18 cellular contexts compared by ENCODE assay signal in genomic region chr20:32526561-32526960, GRCh38. TPM values are rescaled to one million over a fixed set of nuclear protein-coding genes. Genes with fewer than 3 reads are reported as not detected.
DNase-seq lines count a peak whose midpoint lies in the region; ATAC-seq and TF ChIP-seq lines count a peak whose summit lies in the region.
"Had no signal": no experiment of that assay in that cellular context is flagged by ENCODE, and none has a peak within 500 bp of the region (broad histone marks: within the 10 kb centered on the region; RNA-seq: fewer than 3 reads in every experiment).

No MANE protein-coding gene starts in this region.

- peaks cover 27% of the 10 kb centered on the region for H3K36me3 Mint-ChIP-seq in CD8-positive, alpha-beta T cell
- peaks cover 0 to 14% of the 10 kb centered on the region in 2 donors for H3K36me3 Mint-ChIP-seq in activated naive CD4-positive, alpha-beta T cell treated with anti-CD3 and anti-CD28 coated beads, Interleukin-2, amount 50 U/mL, for 72 hours
- peaks cover 5% of the 10 kb centered on the region for H3K36me3 Mint-ChIP-seq in memory B cell
- H3K36me3 Mint-ChIP-seq: neural progenitor cell had no signal

- CTCF ChIA-PET in CD8-positive, alpha-beta T cell (lab: Charles Lee): interaction anchor here (2.2 to 17.1 kb wide), 3 partner anchors 11 to 125 kb away, joined by 4 to 337 read pairs (median 235); no protein-coding TSS in a partner anchor

- ATAC-seq in CD8-positive, alpha-beta T cell: no peak
- no peak for ATAC-seq in activated naive CD4-positive, alpha-beta T cell treated with anti-CD3 and anti-CD28 coated beads, Interleukin-2, amount 50 U/mL, for 72 hours
- ATAC-seq in memory B cell (ENCODE audit: low read depth): peak; percentile 28
- ATAC-seq in GM21390 (IDR thresholded peaks at IDR 0.05; ENCODE audit: unreplicated experiment): no peak
- ATAC-seq: Panc1 had no signal

- H3K4me2 ChIP-seq in BLaER1 treated with 17β-estradiol and CSF1 and Interleukin-3, amounts not matched to agents 10 nM and 100 nM: peak overlapping the region; percentile 80 to 95 (median 90)
- H3K4me2 ChIP-seq: GM23338 had no signal

- H4K20me1 ChIP-seq in BLaER1 treated with 17β-estradiol and CSF1 and Interleukin-3, amounts not matched to agents 10 nM and 100 nM: peaks cover 3 to 68% (median 21%) of the 10 kb centered on the region in 11 experiments; a peak in 17 of 22 replicates

- H3K9ac ChIP-seq in BLaER1 treated with 17β-estradiol and CSF1 and Interleukin-3, amounts not matched to agents 10 nM and 100 nM: peak overlapping the region in 5 of 11 experiments; percentile 9 to 79 (median 67); a peak in 3 of 22 replicates
- H3K9ac ChIP-seq: neural progenitor cell had no signal

- H3K4me1 Mint-ChIP-seq in CD8-positive, alpha-beta T cell (ENCODE audit: low read depth): peaks cover 91% of the 10 kb centered on the region
- peaks cover 45% of the 10 kb centered on the region for H3K4me1 Mint-ChIP-seq in memory B cell

- peak overlapping the region; percentile 94 for H3K27ac Mint-ChIP-seq in CD8-positive, alpha-beta T cell
- H3K27ac Mint-ChIP-seq in activated naive CD4-positive, alpha-beta T cell treated with anti-CD3 and anti-CD28 coated beads, Interleukin-2, amount 50 U/mL, for 72 hours: peak overlapping the region; percentile 48 to 92
- H3K27ac Mint-ChIP-seq in memory B cell: peak overlapping the region; percentile 73
- H3K27ac Mint-ChIP-seq: GM23338 had no signal

- no peaks in the 10 kb centered on the region for H3K27me3 Mint-ChIP-seq in CD8-positive, alpha-beta T cell (ENCODE audit: low read depth)
- no peaks in the 10 kb centered on the region for H3K27me3 Mint-ChIP-seq in memory B cell

- peaks cover 81 to 99% (median 85%) of the 10 kb centered on the region in 10 experiments for H3K4me1 ChIP-seq in BLaER1 treated with 17β-estradiol and CSF1 and Interleukin-3, amounts not matched to agents 10 nM and 100 nM
- peaks cover 83% of the 10 kb centered on the region for H3K4me1 ChIP-seq in CD8-positive, alpha-beta T cell (ENCODE audit: insufficient read depth, low read length)

- no peaks in the 10 kb centered on the region for H3K9me3 Mint-ChIP-seq in CD8-positive, alpha-beta T cell
- H3K9me3 Mint-ChIP-seq in activated naive CD4-positive, alpha-beta T cell treated with anti-CD3 and anti-CD28 coated beads, Interleukin-2, amount 50 U/mL, for 72 hours: no peaks in the 10 kb centered on the region
- H3K9me3 Mint-ChIP-seq in memory B cell: no peaks in the 10 kb centered on the region
- H3K9me3 Mint-ChIP-seq: GM23338, neural progenitor cell had no signal

- DNase-seq in CD8-positive, alpha-beta T cell: no peak
- no peak for DNase-seq in activated naive CD4-positive, alpha-beta T cell treated with anti-CD3 and anti-CD28 coated beads, Interleukin-2, amount 50 U/mL, for 72 hours (ENCODE audit: low spot score in 2 of 2)
- no peak for DNase-seq in memory B cell (ENCODE audit: low spot score in 2 of 2)
- DNase-seq in HT-29 (ENCODE audit: low spot score): no peak
- DNase-seq in NCI-H345 treated with DMSO at 0.1 percent for 48 hours (lab: John Stamatoyannopoulos, UW; ENCODE audit: unreplicated experiment): no peak
- no peak for DNase-seq in NCI-H526 (lab: John Stamatoyannopoulos, UW)
- DNase-seq: amygdala, BE2C, DMS79, NCI-H2029 treated with DMSO at 0.1 percent for 48 hours, NCI-H524 treated with DMSO at 0.1 percent for 48 hours had no signal

- no peak for TF ChIP-seq CTCF in CD8-positive, alpha-beta T cell (IDR thresholded peaks at IDR 0.05)

- peak overlapping the region in 2 of 11 experiments; percentile 69 to 79; a peak in 6 of 22 replicates for H3K27ac ChIP-seq in BLaER1 treated with 17β-estradiol and CSF1 and Interleukin-3, amounts not matched to agents 10 nM and 100 nM
- no peak overlapping the region for H3K27ac ChIP-seq in CD8-positive, alpha-beta T cell (ENCODE audit: low read depth, low read length)
- H3K27ac ChIP-seq: neural progenitor cell, thoracic aorta, VCaP had no signal

- peak overlapping the region; percentile 53 for H3K4me3 Mint-ChIP-seq in CD8-positive, alpha-beta T cell
- H3K4me3 Mint-ChIP-seq in memory B cell: no peak overlapping the region
- H3K4me3 Mint-ChIP-seq: GM23338 had no signal

- POLR2A ChIA-PET in CD8-positive, alpha-beta T cell (lab: Charles Lee): interaction anchor here (0.6 to 11.9 kb wide), 2 partner anchors 11 to 44 kb away, joined by 6 to 187 read pairs; no protein-coding TSS in a partner anchor

- H3K4me3 ChIP-seq in BLaER1 treated with 17β-estradiol and CSF1 and Interleukin-3, amounts not matched to agents 10 nM and 100 nM: no peak overlapping the region
- H3K4me3 ChIP-seq in CD8-positive, alpha-beta T cell (ENCODE audit: low read depth, low read length): no peak overlapping the region
- H3K4me3 ChIP-seq: GM23338, neural progenitor cell, thoracic aorta had no signal

- H3K27me3 ChIP-seq in BLaER1 treated with 17β-estradiol and CSF1 and Interleukin-3, amounts not matched to agents 10 nM and 100 nM: 0 out of 22 replicates have a peak, but pooled peaks cover 0 to 4% (median 0%) of the 10 kb centered on the region in 11 experiments
- no peaks in the 10 kb centered on the region for H3K27me3 ChIP-seq in CD8-positive, alpha-beta T cell (ENCODE audit: insufficient read depth, low read length)
- H3K27me3 ChIP-seq: BE2C, neural progenitor cell had no signal

- intact Hi-C loops in CD8-positive, alpha-beta T cell (cut with DNase I, micrococcal nuclease): loop anchor here in 1 of 2 experiments (10.0 kb wide), 1 partner anchor 248 kb away; no protein-coding TSS in a partner anchor

- H3K9me3 ChIP-seq in BLaER1 treated with 17β-estradiol and CSF1 and Interleukin-3, amounts not matched to agents 10 nM and 100 nM (replicated peaks in 1 of 11): no peaks in the 10 kb centered on the region
- H3K9me3 ChIP-seq in CD8-positive, alpha-beta T cell (ENCODE audit: low read length): no peaks in the 10 kb centered on the region
- H3K9me3 ChIP-seq: BE2C, thoracic aorta had no signal

- H3K36me3 ChIP-seq in BLaER1 treated with 17β-estradiol and CSF1 and Interleukin-3, amounts not matched to agents 10 nM and 100 nM: no peaks in the 10 kb centered on the region; a peak in 1 of 22 replicates
- no peaks in the 10 kb centered on the region for H3K36me3 ChIP-seq in CD8-positive, alpha-beta T cell (ENCODE audit: insufficient read depth, low read length)
- H3K36me3 ChIP-seq: BE2C, neural progenitor cell, thoracic aorta had no signal

RNA-seq across cellular contexts. Expression of gene NOL4L, which starts 58.6 kb away (rescaled TPM):
- total RNA-seq in CD8-positive, alpha-beta T cell: 10 to 100 TPM; 39.1 to 39.7 TPM
- total RNA-seq in activated naive CD4-positive, alpha-beta T cell treated with anti-CD3 and anti-CD28 coated beads, Interleukin-2, amount 50 U/mL, for 72 hours: 10 to 100 TPM; 21.2 to 30.7 TPM
- total RNA-seq in HT-29 (2014; rRNA removed; shearing (Covaris generic)): 41.8 and 42.9 TPM in 2 replicates
